9 cellular contexts compared by ENCODE assay signal in genomic region chr16:17364319-17365210, GRCh38.
A peak's percentile ranks its signal among the peaks of the same experiment; 100 is the strongest.
DNase-seq lines count a peak whose midpoint lies in the region; ATAC-seq and TF ChIP-seq lines count a peak whose summit lies in the region.
"Had no signal": no experiment of that assay in that cellular context is flagged by ENCODE, and none has a peak within 500 bp of the region (broad histone marks: within the 10 kb centered on the region; RNA-seq: fewer than 3 reads in every experiment).

No MANE protein-coding gene starts in this region.

- peak; percentile 44 for DNase-seq in activated CD4-positive, CD25-positive, alpha-beta regulatory T cell treated with anti-CD3 and anti-CD28 coated beads, Interleukin-2, amount 50 U/mL, for 16 hours (ENCODE audit: low read depth, low spot score)
- DNase-seq in activated CD4-positive, CD25-positive, alpha-beta regulatory T cell treated with anti-CD3 and anti-CD28 coated beads, Interleukin-2, amount 50 U/mL, for 72 hours: no peak
- DNase-seq in activated CD4-positive, alpha-beta T cell treated with anti-CD3 and anti-CD28 coated beads, Interleukin-2, amount 50 U/mL, for 1 hour: peak; percentile 49
- DNase-seq in fibroblast of the aortic adventitia (ENCODE audit: low read depth): peak; percentile 99
- no peak for DNase-seq in ascending aorta (ENCODE audit: low spot score in 2 of 2)
- DNase-seq: ACHN had no signal

- H3K27ac ChIP-seq in stomach smooth muscle (ENCODE audit: low read length) (no peak overlapping the region), ascending aorta (no peak overlapping the region)

- no peaks in the 10 kb centered on the region for H3K27me3 ChIP-seq in stomach smooth muscle (ENCODE audit: control insufficient read depth in 1 of 2, insufficient read depth in 2 of 2, low read length in 2 of 2)
- H3K27me3 ChIP-seq in ascending aorta: no peaks in the 10 kb centered on the region

- ATAC-seq in HG02981 (IDR thresholded peaks at IDR 0.05; ENCODE audit: unreplicated experiment): no peak
- ATAC-seq in HG03439 (IDR thresholded peaks at IDR 0.05; ENCODE audit: unreplicated experiment): no peak

- no peak overlapping the region for H3K9ac ChIP-seq in stomach smooth muscle (ENCODE audit: low read length in 2 of 2)

- TF ChIP-seq CTCF in fibroblast of the aortic adventitia (IDR thresholded peaks at IDR 0.05; ENCODE audit: insufficient read depth, low read length) (no peak), ascending aorta (IDR thresholded peaks at IDR 0.05) (no peak)

- H3K9me3 ChIP-seq in stomach smooth muscle (ENCODE audit: control insufficient read depth in 2 of 2, low read length in 2 of 2): no peaks in the 10 kb centered on the region
- no peaks in the 10 kb centered on the region for H3K9me3 ChIP-seq in ascending aorta

- H3K4me3 ChIP-seq in fibroblast of the aortic adventitia (ENCODE audit: low read depth, low read length): peak overlapping the region; percentile 28
- peak overlapping the region; percentile 23 to 41 for H3K4me3 ChIP-seq in stomach smooth muscle (ENCODE audit: low read length in 2 of 2)
- peak overlapping the region in 1 of 2 donors; percentile 17 for H3K4me3 ChIP-seq in ascending aorta

- H3K36me3 ChIP-seq in stomach smooth muscle (ENCODE audit: control insufficient read depth in 2 of 2, insufficient read depth in 2 of 2, low read length in 2 of 2): no peaks in the 10 kb centered on the region
- H3K36me3 ChIP-seq in ascending aorta: no peaks in the 10 kb centered on the region

- H3K4me1 ChIP-seq in stomach smooth muscle (ENCODE audit: control insufficient read depth, insufficient read depth, low read length): peaks cover 23% of the 10 kb centered on the region
- peaks cover 0 to 19% of the 10 kb centered on the region in 2 donors for H3K4me1 ChIP-seq in ascending aorta

- intact Hi-C loops in ascending aorta (cut with DNase I): loop anchor here (5.0 kb wide), 1 partner anchor 43 kb away; no protein-coding TSS in a partner anchor

Comparison
In these comparisons a context has a peak if more than half of its experiments do, and no peak if none do; other contexts are left out.
1. DNase-seq: peak in activated CD4-positive, CD25-positive, alpha-beta regulatory T cell treated with anti-CD3 and anti-CD28 coated beads, Interleukin-2, amount 50 U/mL, for 16 hours (single experiment), activated CD4-positive, alpha-beta T cell treated with anti-CD3 and anti-CD28 coated beads, Interleukin-2, amount 50 U/mL, for 1 hour (single experiment) and fibroblast of the aortic adventitia (single experiment); none in activated CD4-positive, CD25-positive, alpha-beta regulatory T cell treated with anti-CD3 and anti-CD28 coated beads, Interleukin-2, amount 50 U/mL, for 72 hours (single experiment) and ascending aorta (0 of 2).